ENCODE assay signal across 21 cellular contexts in genomic region chr14:73216035-73216434, GRCh38. TPM values are rescaled to one million over a fixed set of nuclear protein-coding genes. Genes with fewer than 3 reads are reported as not detected.
DNase-seq lines count a peak whose midpoint lies in the region; ATAC-seq and TF ChIP-seq lines count a peak whose summit lies in the region.
"Had no signal": no experiment of that assay in that cellular context is flagged by ENCODE, and none has a peak within 500 bp of the region (broad histone marks: within the 10 kb centered on the region; RNA-seq: fewer than 3 reads in every experiment).

No MANE protein-coding gene starts in this region.

- no peak overlapping the region for H3K27ac ChIP-seq in mammary epithelial cell (ENCODE audit: insufficient read depth, low read depth, low read length)
- H3K27ac ChIP-seq in RWPE2 (ENCODE audit: poor library complexity, severe bottlenecking): no peak overlapping the region
- no peak overlapping the region for H3K27ac ChIP-seq in tibial artery
- H3K27ac ChIP-seq: A549; BLaER1 treated with 17β-estradiol and CSF1 and Interleukin-3, amounts not matched to agents 10 nM and 100 nM; GM23248 had no signal

- 95% methylated on average over 2 of the region's 2 CpGs for WGBS in mammary epithelial cell (ENCODE audit: low coverage, missing lambda C conversion rate)

- H3K36me3 ChIP-seq in mammary epithelial cell (ENCODE audit: insufficient read depth, low read length): peaks cover 26% of the 10 kb centered on the region
- H3K36me3 ChIP-seq in RWPE2 (ENCODE audit: low read depth): peaks cover 80% of the 10 kb centered on the region
- H3K36me3 ChIP-seq in tibial artery: peaks cover 62 to 80% (median 74%) of the 10 kb centered on the region in 3 donors

- dilution Hi-C loops in mammary epithelial cell (cut with HindIII; ENCODE audit: low sequenced_read_pairs): no loop called here

- no peak overlapping the region for H3K27ac Mint-ChIP-seq in MCF 10A (ENCODE audit: low read depth, unreplicated experiment)

- in situ Hi-C loops in mammary epithelial cell (cut with MboI; ENCODE audit: low sequenced_read_pairs in 2 of 2): no loop called here

- no peak overlapping the region for H3K9ac ChIP-seq in mammary epithelial cell (ENCODE audit: insufficient read depth, low read length)
- H3K9ac ChIP-seq: BLaER1 treated with 17β-estradiol and CSF1 and Interleukin-3, amounts not matched to agents 10 nM and 100 nM; GM23248 had no signal

- no peaks in the 10 kb centered on the region for H3K9me3 Mint-ChIP-seq in MCF 10A (ENCODE audit: unreplicated experiment)
- H3K9me3 Mint-ChIP-seq: CD14-positive monocyte; CD4-positive, alpha-beta memory T cell had no signal

- peak; percentile 12 for DNase-seq in mammary epithelial cell
- no peak for DNase-seq in MCF 10A (ENCODE audit: unreplicated experiment)
- no peak for DNase-seq in RWPE2 (ENCODE audit: low spot score)
- DNase-seq in fibroblast of villous mesenchyme (ENCODE audit: low read depth): peak; percentile 44
- no peak for DNase-seq in COLO829 (ENCODE audit: low spot score)
- DNase-seq in tibial artery: no peak
- DNase-seq: 8988T; ACHN; AML-193; BE2C; Caco-2; CD4-positive, alpha-beta memory T cell; DMS153; DND-41; GM23248; H7; HCEC 1CT had no signal

- no peak for TF ChIP-seq CTCF in mammary epithelial cell (conservative IDR thresholded peaks at IDR 0.05 in 1 of 2, IDR thresholded peaks at IDR 0.05 in 1 of 2; ENCODE audit: extremely low read depth in 1 of 2, insufficient read depth in 1 of 2, low read depth in 1 of 2, low read length in 2 of 2)
- TF ChIP-seq CTCF in MCF 10A (IDR thresholded peaks at IDR 0.05; ENCODE audit: unreplicated experiment): no peak
- TF ChIP-seq CTCF in RWPE2 (IDR thresholded peaks at IDR 0.05; ENCODE audit: poor library complexity, severe bottlenecking): no peak
- no peak for TF ChIP-seq CTCF in fibroblast of villous mesenchyme (IDR thresholded peaks at IDR 0.05; ENCODE audit: insufficient read depth, low read depth, low read length)
- no peak for TF ChIP-seq CTCF in tibial artery (IDR thresholded peaks at IDR 0.05)

- H3K4me1 ChIP-seq in mammary epithelial cell (ENCODE audit: insufficient read depth, low read length) (no peaks in the 10 kb centered on the region), RWPE2 (ENCODE audit: insufficient read depth, poor library complexity, severe bottlenecking) (no peaks in the 10 kb centered on the region), tibial artery (no peaks in the 10 kb centered on the region)
- H3K4me1 ChIP-seq: BE2C, Caco-2 had no signal

- H3K4me2 ChIP-seq in mammary epithelial cell (ENCODE audit: insufficient read depth, low read depth, low read length): no peak overlapping the region
- H3K4me2 ChIP-seq: A549; BLaER1 treated with 17β-estradiol and CSF1 and Interleukin-3, amounts not matched to agents 10 nM and 100 nM had no signal

- no peaks in the 10 kb centered on the region for H3K79me2 ChIP-seq in mammary epithelial cell (ENCODE audit: insufficient read depth, low read length)

- H3K4me3 ChIP-seq in mammary epithelial cell (replicated peaks in 1 of 3; ENCODE audit: insufficient read depth in 1 of 3, low read depth in 2 of 3, low read length in 3 of 3): no peak overlapping the region
- no peak overlapping the region for H3K4me3 ChIP-seq in RWPE2 (ENCODE audit: severe bottlenecking)
- no peak overlapping the region for H3K4me3 ChIP-seq in fibroblast of villous mesenchyme (ENCODE audit: low read depth, low read length)
- H3K4me3 ChIP-seq in tibial artery: no peak overlapping the region
- H3K4me3 ChIP-seq: A549; BLaER1 treated with 17β-estradiol and CSF1 and Interleukin-3, amounts not matched to agents 10 nM and 100 nM; GM23248 had no signal

- H3K4me1 Mint-ChIP-seq in MCF 10A (ENCODE audit: insufficient read depth, unreplicated experiment): no peaks in the 10 kb centered on the region
- H3K4me1 Mint-ChIP-seq: CD14-positive monocyte had no signal

- no peak overlapping the region for H3K4me3 Mint-ChIP-seq in MCF 10A (ENCODE audit: unreplicated experiment)
- H3K4me3 Mint-ChIP-seq: CD14-positive monocyte; CD4-positive, alpha-beta memory T cell had no signal

- CTCF ChIA-PET in mammary epithelial cell (lab: Charles Lee; ENCODE audit: low non-redundant PET) (no interaction called here), MCF 10A (lab: Yijun Ruan, JAX) (interaction anchor here (0.6 to 0.8 kb wide), 3 partner anchors 16 to 79 kb away, joined by 3 to 4 read pairs (median 3); no protein-coding TSS in a partner anchor)

- H3K27me3 ChIP-seq in mammary epithelial cell (ENCODE audit: insufficient read depth, low read length) (no peaks in the 10 kb centered on the region), RWPE2 (ENCODE audit: insufficient read depth, poor library complexity, severe bottlenecking) (no peaks in the 10 kb centered on the region), tibial artery (no peaks in the 10 kb centered on the region)
- H3K27me3 ChIP-seq: BE2C; BLaER1 treated with 17β-estradiol and CSF1 and Interleukin-3, amounts not matched to agents 10 nM and 100 nM had no signal

- POLR2A ChIA-PET in MCF 10A (lab: Yijun Ruan, JAX): interaction anchor here (0.9 kb wide), 1 partner anchor 33 kb away, joined by 3 read pairs; no protein-coding TSS in a partner anchor

- BruUV-seq in mammary epithelial cell (replicated peaks; lab: Mats Ljungman, UMichigan): no TSS peak
- BruUV-seq in MCF 10A (replicated peaks; lab: Mats Ljungman, UMichigan): no TSS peak

- no peaks in the 10 kb centered on the region for H4K20me1 ChIP-seq in mammary epithelial cell (ENCODE audit: insufficient read depth, low read length)

- ATAC-seq in RWPE2 (ENCODE audit: low read depth): peak; percentile 25; the same call in 1 of the 3 replicates
- no peak for ATAC-seq in GM19455 (IDR thresholded peaks at IDR 0.05; ENCODE audit: unreplicated experiment)
- ATAC-seq: A549 had no signal

- no peaks in the 10 kb centered on the region for H3K9me3 ChIP-seq in mammary epithelial cell (replicated peaks; ENCODE audit: insufficient read depth, low read length)
- no peaks in the 10 kb centered on the region for H3K9me3 ChIP-seq in RWPE2 (ENCODE audit: severe bottlenecking)
- no peaks in the 10 kb centered on the region for H3K9me3 ChIP-seq in tibial artery
- H3K9me3 ChIP-seq: A549; BE2C; BLaER1 treated with 17β-estradiol and CSF1 and Interleukin-3, amounts not matched to agents 10 nM and 100 nM; Caco-2 had no signal

- no peak overlapping the region for H2AFZ ChIP-seq in mammary epithelial cell (ENCODE audit: low read depth, low read length)
- H2AFZ ChIP-seq: GM23248 had no signal

- H3K36me3 Mint-ChIP-seq in MCF 10A (ENCODE audit: insufficient read depth, unreplicated experiment): peaks cover 95% of the 10 kb centered on the region

- intact Hi-C loops in mammary epithelial cell (cut with micrococcal nuclease) (no loop called here), MCF 10A (cut with micrococcal nuclease) (no loop called here), tibial artery (cut with DNase I; ENCODE audit: low total_unique reads) (no loop called here)

- H3K27me3 Mint-ChIP-seq in MCF 10A (ENCODE audit: insufficient read depth, unreplicated experiment): no peaks in the 10 kb centered on the region
- H3K27me3 Mint-ChIP-seq: CD4-positive, alpha-beta memory T cell had no signal

RNA-seq across cellular contexts. Expression of gene PAPLN, which starts 21.3 kb away (rescaled TPM):
- total RNA-seq in mammary epithelial cell: 10 to 100 TPM in 1 of 2 donors, 1 to 10 TPM in 1; 6.0 to 15.0 TPM
- 5.3 TPM for polyA plus RNA-seq in mammary epithelial cell
- polyA minus RNA-seq in mammary epithelial cell: 1.8 TPM
- 2.1 and 2.8 TPM in 2 replicates for total RNA-seq in MCF 10A (2022)
- total RNA-seq in fibroblast of villous mesenchyme: 1.6 and 4.3 TPM in 2 replicates

Comparison
In these comparisons a context has a peak if more than half of its experiments do, and no peak if none do; other contexts are left out.
1. DNase-seq: peak in mammary epithelial cell (single experiment) and fibroblast of villous mesenchyme (single experiment); none in MCF 10A (single experiment), RWPE2 (single experiment), COLO829 (single experiment) and tibial artery (0 of 2).